1 cellular context compared by ENCODE assay signal in genomic region chr6:3813150-3813780, GRCh38.
A peak's percentile ranks its signal among the peaks of the same experiment; 100 is the strongest.
TF ChIP-seq lines count a peak whose summit lies in the region.

No MANE protein-coding gene starts in this region.

TF ChIP-seq in IMR-90, 13 proteins besides CTCF, POLR2A, EP300 and RAD21:
- no peak for TF ChIP-seq MAZ (IDR thresholded peaks at IDR 0.05; ENCODE audit: borderline replicate concordance, low read depth, low read length)
- peak; percentile 66; the same call in 1 of the 2 replicates for TF ChIP-seq NFE2L2 (IDR thresholded peaks at IDR 0.05; ENCODE audit: low read depth, low read length)
